8 cellular contexts compared by ENCODE assay signal in genomic region chr12:117190210-117190781, GRCh38. TPM values are rescaled to one million over a fixed set of nuclear protein-coding genes. Genes with fewer than 3 reads are reported as not detected.
DNase-seq lines count a peak whose midpoint lies in the region; ATAC-seq and TF ChIP-seq lines count a peak whose summit lies in the region.

Gene FBXO21 (minus strand): TSS chr12:117190470. CDS start chr12:117190456, 14 bp downstream.

- peak within 1 kb of the TSS; percentile 96 for H3K4me2 ChIP-seq in fibroblast of lung (ENCODE audit: extremely low read depth, insufficient read depth, low read length)

- H3K27ac Mint-ChIP-seq in naive thymus-derived CD8-positive, alpha-beta T cell: peak within 1 kb of the TSS; percentile 83 to 97 (median 93)
- peak within 1 kb of the TSS; percentile 92 for H3K27ac Mint-ChIP-seq in stimulated activated naive B cell treated with anti-CD40 and anti-IgM and Interleukin-4, amounts not matched to agents 10 μg/mL and 1 μg/mL and 100 μg/mL, for 72 hours

- H3K79me2 ChIP-seq in fibroblast of lung (ENCODE audit: control insufficient read depth, insufficient read depth, low read length): peaks cover 14% of the 10 kb centered on the region

- H3K4me1 ChIP-seq in fibroblast of lung (ENCODE audit: control insufficient read depth, extremely low read depth, insufficient read depth, low read length): no peaks in the 10 kb centered on the region

- peak within 1 kb of the TSS; percentile 96 for H2AFZ ChIP-seq in fibroblast of lung (ENCODE audit: low read length)

- H3K9me3 ChIP-seq in KOPT-K1 (ENCODE audit: insufficient read depth, low read length, poor library complexity, severe bottlenecking): peaks cover 6% of the 10 kb centered on the region
- H3K9me3 ChIP-seq in fibroblast of lung (ENCODE audit: control insufficient read depth, insufficient read depth, low read depth, low read length): no peaks in the 10 kb centered on the region

- H3K27me3 Mint-ChIP-seq in naive thymus-derived CD8-positive, alpha-beta T cell: peaks cover 0 to 7% (median 0%) of the 10 kb centered on the region in 5 donors
- peaks cover 5 to 10% of the 10 kb centered on the region in 2 donors for H3K27me3 Mint-ChIP-seq in stimulated activated naive B cell treated with anti-CD40 and anti-IgM and Interleukin-4, amounts not matched to agents 10 μg/mL and 1 μg/mL and 100 μg/mL, for 72 hours

- H3K36me3 Mint-ChIP-seq in naive thymus-derived CD8-positive, alpha-beta T cell: peaks cover 4 to 23% (median 8%) of the 10 kb centered on the region in 3 donors
- peaks cover 4 to 9% of the 10 kb centered on the region in 2 donors for H3K36me3 Mint-ChIP-seq in stimulated activated naive B cell treated with anti-CD40 and anti-IgM and Interleukin-4, amounts not matched to agents 10 μg/mL and 1 μg/mL and 100 μg/mL, for 72 hours

- H3K36me3 ChIP-seq in KOPT-K1 (ENCODE audit: insufficient read depth, low read length): peaks cover 34% of the 10 kb centered on the region
- H3K36me3 ChIP-seq in fibroblast of lung (ENCODE audit: control insufficient read depth, insufficient read depth, low read length): no peaks in the 10 kb centered on the region

- no peaks in the 10 kb centered on the region for H3K9me3 Mint-ChIP-seq in naive thymus-derived CD8-positive, alpha-beta T cell
- H3K9me3 Mint-ChIP-seq in stimulated activated naive B cell treated with anti-CD40 and anti-IgM and Interleukin-4, amounts not matched to agents 10 μg/mL and 1 μg/mL and 100 μg/mL, for 72 hours: peaks cover 0 to 2% of the 10 kb centered on the region in 2 donors

- peak; percentile 72 for DNase-seq in DMS79 (lab: John Stamatoyannopoulos, UW)
- DNase-seq in RKO (ENCODE audit: low spot score): peak; percentile 88
- DNase-seq in activated T-helper 1 cell treated with anti-CD3 and anti-CD28 coated beads, Interleukin-2, amount 50 U/mL, for 16 hours (ENCODE audit: low read depth in 1 of 2, low spot score in 1 of 2): peak; percentile 90 to 94
- peak; percentile 75 to 79 for DNase-seq in fibroblast of lung (ENCODE audit: low read depth in 2 of 2)
- peak; percentile 90 to 97 (median 95) for DNase-seq in naive thymus-derived CD8-positive, alpha-beta T cell
- peak; percentile 88 for DNase-seq in stimulated activated naive B cell treated with anti-CD40 and anti-IgM and Interleukin-4, amounts not matched to agents 10 μg/mL and 1 μg/mL and 100 μg/mL, for 72 hours

- peak within 1 kb of the TSS; percentile 89 to 97 (median 94) for H3K4me3 Mint-ChIP-seq in naive thymus-derived CD8-positive, alpha-beta T cell
- H3K4me3 Mint-ChIP-seq in stimulated activated naive B cell treated with anti-CD40 and anti-IgM and Interleukin-4, amounts not matched to agents 10 μg/mL and 1 μg/mL and 100 μg/mL, for 72 hours: peak within 1 kb of the TSS; percentile 93 to 94

- H4K20me1 ChIP-seq in fibroblast of lung (ENCODE audit: control insufficient read depth, extremely low read depth, insufficient read depth, low read length): no peaks in the 10 kb centered on the region

- POLR2A ChIA-PET in naive thymus-derived CD8-positive, alpha-beta T cell (lab: Charles Lee): no interaction called here

- H3K4me1 Mint-ChIP-seq in naive thymus-derived CD8-positive, alpha-beta T cell: peaks cover 11 to 45% (median 25%) of the 10 kb centered on the region in 4 donors
- H3K4me1 Mint-ChIP-seq in stimulated activated naive B cell treated with anti-CD40 and anti-IgM and Interleukin-4, amounts not matched to agents 10 μg/mL and 1 μg/mL and 100 μg/mL, for 72 hours: peaks cover 11 to 22% of the 10 kb centered on the region in 2 donors

- peak; percentile 93 for ATAC-seq in GM21786 (IDR thresholded peaks at IDR 0.05; ENCODE audit: unreplicated experiment)
- peak; percentile 87 to 90 for ATAC-seq in naive thymus-derived CD8-positive, alpha-beta T cell
- ATAC-seq in stimulated activated naive B cell treated with anti-CD40 and anti-IgM and Interleukin-4, amounts not matched to agents 10 μg/mL and 1 μg/mL and 100 μg/mL, for 72 hours (replicated peaks): peak; percentile 91 to 95

- peak within 1 kb of the TSS; percentile 82 to 94 (median 84) for H3K4me3 ChIP-seq in fibroblast of lung (replicated peaks in 1 of 4; ENCODE audit: control extremely low read depth in 1 of 4, insufficient read depth in 1 of 4, low read depth in 3 of 4, low read length in 4 of 4)

- no peak for TF ChIP-seq CTCF in fibroblast of lung (conservative IDR thresholded peaks at IDR 0.05 in 1 of 2, IDR thresholded peaks at IDR 0.05 in 1 of 2; ENCODE audit: low read depth in 1 of 2, low read length in 2 of 2)

- H3K27me3 ChIP-seq in fibroblast of lung (ENCODE audit: control insufficient read depth, insufficient read depth, low read length): no peaks in the 10 kb centered on the region

- H3K9ac ChIP-seq in fibroblast of lung (ENCODE audit: insufficient read depth, low read length): peak within 1 kb of the TSS; percentile 71

- H3K27ac ChIP-seq in KOPT-K1 (ENCODE audit: low read depth, low read length, poor library complexity, severe bottlenecking): peak within 1 kb of the TSS; percentile 59
- H3K27ac ChIP-seq in fibroblast of lung (ENCODE audit: insufficient read depth, low read length): peak within 1 kb of the TSS; percentile 58

RNA-seq across cellular contexts. Expression of gene FBXO21, which starts in this region (rescaled TPM):
- 81.3 and 115 TPM in 2 replicates for total RNA-seq in fibroblast of lung
- 31.3 and 38.0 TPM in 2 replicates for polyA plus RNA-seq in fibroblast of lung
- polyA plus RNA-seq in fibroblast of lung (2012): 19.3 and 24.5 TPM in 2 replicates
- 62.2 and 114 TPM in 2 replicates for polyA minus RNA-seq in fibroblast of lung (ENCODE audit: low replicate concordance)
- 10 to 100 TPM; 50.2 to 53.3 TPM for total RNA-seq in naive thymus-derived CD8-positive, alpha-beta T cell
- polyA plus RNA-seq in naive thymus-derived CD8-positive, alpha-beta T cell: 10 to 100 TPM; 46.9 to 54.9 (median 48.6) TPM

Comparison
In these comparisons a context has a peak if more than half of its experiments do, and no peak if none do; other contexts are left out.
1. Peak in every context shown above with its lines: DNase-seq, ATAC-seq, H3K4me3 ChIP-seq and H3K27ac ChIP-seq.